31 cellular contexts compared by ENCODE assay signal in the genomic region with DNA sequence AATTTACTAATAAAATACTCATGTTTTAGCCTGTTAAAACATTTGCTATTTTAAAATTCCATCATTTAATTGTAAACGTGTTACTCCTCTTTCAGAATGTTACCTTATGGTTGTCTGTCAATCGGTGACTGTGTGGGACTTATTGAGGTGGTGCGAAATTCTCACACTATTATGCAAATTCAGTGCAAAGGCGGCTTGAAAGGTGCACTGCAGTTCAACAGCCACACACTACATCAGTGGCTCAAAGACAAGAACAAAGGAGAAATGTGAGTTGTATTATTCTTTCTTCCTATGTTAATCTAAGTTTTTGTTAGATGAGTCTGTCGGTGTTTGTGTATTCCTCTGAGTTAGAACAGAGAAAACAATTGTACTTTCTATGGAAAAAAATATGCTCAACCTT.
"Had no signal": no experiment of that assay in that cellular context is flagged by ENCODE, and none has a peak within 500 bp of the region (broad histone marks: within the 10 kb centered on the region; RNA-seq: fewer than 3 reads in every experiment).

No MANE protein-coding gene starts in this region.

- H3K4me1 Mint-ChIP-seq: central memory CD8-positive, alpha-beta T cell; mesothelial cell of epicardium; nephron progenitor cell; stimulated activated effector memory CD8-positive, alpha-beta T cell treated with anti-CD3 and anti-CD28 coated beads, Interleukin-12 subunit alpha, Interleukin-12 subunit beta, amount 100 ng/mL, for 72 hours had no signal

- DNase-seq: activated B cell treated with CpG ODN at 0.5 μM for 24 hours; activated CD4-positive, alpha-beta T cell treated with anti-CD3 and anti-CD28 coated beads, Interleukin-2, amount 50 U/mL, for 1 hour; activated CD8-positive, alpha-beta T cell treated with anti-CD3 and anti-CD28 coated beads, Interleukin-2, amount 10 ng/mL, durations not matched to agents 7 days and 5 days; activated naive CD4-positive, alpha-beta T cell treated with Interleukin-2 at 50 U/mL for 16 hours; activated T-cell treated with anti-CD3 and anti-CD28 coated beads for 4 hours; activated T-cell treated with anti-CD3 and anti-CD28 coated beads, Interleukin-2, amount 50 U/mL, for 72 hours; anterior cingulate cortex; endodermal cell; foreskin keratinocyte; heart right ventricle; left ventricle myocardium inferior; naive B cell; nephron progenitor cell; ovary; retina; stimulated activated CD4-positive, alpha-beta T cell treated with anti-CD3 and anti-CD28 coated beads, Interleukin-12 subunit alpha, Interleukin-12 subunit beta, amount 100 ng/mL, for 4 hours; stimulated activated CD4-positive, alpha-beta T cell treated with anti-CD3 and anti-CD28 coated beads, Interleukin-4, amount 100 ng/mL, for 24 hours; uterus had no signal

- H3K27me3 ChIP-seq: foreskin keratinocyte, heart right ventricle, ovary, uterus had no signal

- ATAC-seq: activated CD8-positive, alpha-beta T cell treated with anti-CD3 and anti-CD28 coated beads, Interleukin-2, amount 10 ng/mL, durations not matched to agents 7 days and 5 days; activated T-cell treated with anti-CD3 and anti-CD28 coated beads, Interleukin-2, amount 50 U/mL, for 72 hours; esophagus mucosa; foreskin keratinocyte; heart right ventricle; sciatic nerve; stimulated activated effector memory CD8-positive, alpha-beta T cell treated with anti-CD3 and anti-CD28 coated beads, Interleukin-12 subunit alpha, Interleukin-12 subunit beta, amount 100 ng/mL, for 72 hours had no signal

- H3K4me3 Mint-ChIP-seq: activated B cell treated with CpG ODN at 0.5 μM for 24 hours; activated CD8-positive, alpha-beta T cell treated with anti-CD3 and anti-CD28 coated beads, Interleukin-2, amount 10 ng/mL, durations not matched to agents 7 days and 5 days; activated naive CD8-positive, alpha-beta T cell; activated T-cell treated with anti-CD3 and anti-CD28 coated beads, Interleukin-2, amount 50 U/mL, for 72 hours; central memory CD8-positive, alpha-beta T cell; dendritic cell treated with granulocyte-macrophage colony-stimulating factor and Interleukin-4, amounts not matched to agents 40 ng/mL and 50 ng/mL, for 4 days; endodermal cell; mesothelial cell of epicardium; naive B cell; nephron progenitor cell; stimulated activated effector memory CD8-positive, alpha-beta T cell treated with anti-CD3 and anti-CD28 coated beads, Interleukin-12 subunit alpha, Interleukin-12 subunit beta, amount 100 ng/mL, for 72 hours; stimulated activated naive CD8-positive, alpha-beta T cell treated with anti-CD3 and anti-CD28 coated beads, Interleukin-15, Interleukin-2, amounts not matched to agents 100 ng/mL and 50 ng/mL, for 24 hours; type B pancreatic cell had no signal

- H3K27ac ChIP-seq: foreskin keratinocyte, left ventricle myocardium inferior, ovary, skin epidermis, thoracic aorta, uterus had no signal

- H3K27ac Mint-ChIP-seq: activated B cell treated with CpG ODN at 0.5 μM for 24 hours; activated CD8-positive, alpha-beta T cell treated with anti-CD3 and anti-CD28 coated beads, Interleukin-2, amount 10 ng/mL, durations not matched to agents 7 days and 5 days; activated naive CD8-positive, alpha-beta T cell; activated T-cell treated with anti-CD3 and anti-CD28 coated beads, Interleukin-2, amount 50 U/mL, for 72 hours; dendritic cell treated with granulocyte-macrophage colony-stimulating factor and Interleukin-4, amounts not matched to agents 40 ng/mL and 50 ng/mL, for 4 days; endodermal cell; mesothelial cell of epicardium; naive B cell; nephron progenitor cell; progenitor cell of endocrine pancreas; stimulated activated effector memory CD8-positive, alpha-beta T cell treated with anti-CD3 and anti-CD28 coated beads, Interleukin-12 subunit alpha, Interleukin-12 subunit beta, amount 100 ng/mL, for 72 hours; stimulated activated naive CD8-positive, alpha-beta T cell treated with anti-CD3 and anti-CD28 coated beads, Interleukin-15, Interleukin-2, amounts not matched to agents 100 ng/mL and 50 ng/mL, for 24 hours; type B pancreatic cell had no signal

- H3K9me3 Mint-ChIP-seq: activated B cell treated with CpG ODN at 0.5 μM for 24 hours; activated T-cell treated with anti-CD3 and anti-CD28 coated beads, Interleukin-2, amount 50 U/mL, for 72 hours; central memory CD8-positive, alpha-beta T cell; dendritic cell treated with granulocyte-macrophage colony-stimulating factor and Interleukin-4, amounts not matched to agents 40 ng/mL and 50 ng/mL, for 4 days; endodermal cell; naive B cell; nephron progenitor cell; stimulated activated effector memory CD8-positive, alpha-beta T cell treated with anti-CD3 and anti-CD28 coated beads, Interleukin-12 subunit alpha, Interleukin-12 subunit beta, amount 100 ng/mL, for 72 hours; stimulated activated naive CD8-positive, alpha-beta T cell treated with anti-CD3 and anti-CD28 coated beads, Interleukin-15, Interleukin-2, amounts not matched to agents 100 ng/mL and 50 ng/mL, for 24 hours; type B pancreatic cell had no signal

- H3K27me3 Mint-ChIP-seq: activated B cell treated with CpG ODN at 0.5 μM for 24 hours; activated naive CD8-positive, alpha-beta T cell; central memory CD8-positive, alpha-beta T cell; dendritic cell treated with granulocyte-macrophage colony-stimulating factor and Interleukin-4, amounts not matched to agents 40 ng/mL and 50 ng/mL, for 4 days; naive B cell; progenitor cell of endocrine pancreas; stimulated activated naive CD8-positive, alpha-beta T cell treated with anti-CD3 and anti-CD28 coated beads, Interleukin-15, Interleukin-2, amounts not matched to agents 100 ng/mL and 50 ng/mL, for 24 hours; type B pancreatic cell had no signal

- H3K4me3 ChIP-seq: heart right ventricle, left ventricle myocardium inferior, lung, ovary, skin epidermis, thoracic aorta, uterus had no signal

- H3K36me3 ChIP-seq: ovary, uterus had no signal

- H3K4me1 ChIP-seq: foreskin keratinocyte, left ventricle myocardium inferior, uterus had no signal
